22 cellular contexts compared by ENCODE assay signal in genomic region chr5:113614191-113614590, GRCh38.
"Had no signal": no experiment of that assay in that cellular context is flagged by ENCODE, and none has a peak within 500 bp of the region (broad histone marks: within the 10 kb centered on the region; RNA-seq: fewer than 3 reads in every experiment).

No MANE protein-coding gene starts in this region.

- H3K79me2 ChIP-seq: hepatocyte had no signal

- DNase-seq: activated CD4-positive, alpha-beta memory T cell treated with anti-CD3 and anti-CD28 coated beads for 36 hours; activated CD4-positive, alpha-beta T cell treated with anti-CD3 and anti-CD28 coated beads for 4 hours; activated CD4-positive, CD25-positive, alpha-beta regulatory T cell; activated effector memory CD4-positive, alpha-beta T cell treated with Interleukin-2 at 50 U/mL for 16 hours; activated naive CD4-positive, alpha-beta T cell treated with anti-CD3 and anti-CD28 coated beads for 36 hours; activated naive CD8-positive, alpha-beta T cell treated with anti-CD3 and anti-CD28 coated beads, Interleukin-2, amount 10 ng/mL, durations not matched to agents 7 days and 5 days; activated T-cell treated with anti-CD3 and anti-CD28 coated beads, Interleukin-2, amount 50 U/mL, for 72 hours; effector CD4-positive, alpha-beta T cell; glutamatergic neuron; left cardiac atrium; mesendoderm; mucosa of descending colon; nephron progenitor cell; sigmoid colon; stimulated activated CD4-positive, alpha-beta T cell treated with anti-CD3 and anti-CD28 coated beads, Interleukin-15, amount 100 ng/mL, for 24 hours; stomach; T-helper 17 cell; transverse colon had no signal

- H2AFZ ChIP-seq: hepatocyte had no signal

- H3K4me1 ChIP-seq: sigmoid colon, stomach, suprapubic skin had no signal

- H3K27ac ChIP-seq: hepatocyte, sigmoid colon, stomach, suprapubic skin, transverse colon had no signal

- H3K4me2 ChIP-seq: hepatocyte, smooth muscle cell had no signal

- H3K4me3 ChIP-seq: hepatocyte, mucosa of descending colon, sigmoid colon, smooth muscle cell, stomach, suprapubic skin, transverse colon had no signal

- ATAC-seq: activated T-cell treated with anti-CD3 and anti-CD28 coated beads, Interleukin-2, amount 50 U/mL, for 72 hours; left cardiac atrium; mucosa of descending colon; stimulated activated memory B cell treated with anti-CD40 and anti-IgM and Interleukin-4, amounts not matched to agents 10 μg/mL and 1 μg/mL and 100 μg/mL, for 72 hours; T-helper 17 cell had no signal

- H3K36me3 ChIP-seq: sigmoid colon, stomach, suprapubic skin, transverse colon had no signal

- H3K9me3 ChIP-seq: mucosa of descending colon, sigmoid colon, suprapubic skin, transverse colon had no signal

- H3K27me3 ChIP-seq: hepatocyte, sigmoid colon had no signal
